ENCODE assay signal across 8 cellular contexts in genomic region chr5:112160652-112161391, GRCh38.
A peak's percentile ranks its signal among the peaks of the same experiment; 100 is the strongest.
DNase-seq lines count a peak whose midpoint lies in the region; TF ChIP-seq lines count a peak whose summit lies in the region.

No MANE protein-coding gene starts in this region.

- H3K79me2 ChIP-seq in H9 (ENCODE audit: insufficient read depth, low read length): peaks cover 8% of the 10 kb centered on the region; the same call in 1 of the 2 replicates
- H3K79me2 ChIP-seq in Loucy (ENCODE audit: insufficient read depth, low read length): peaks cover 32% of the 10 kb centered on the region

- peak overlapping the region; percentile 85 to 98 (median 96); a peak in 6 of 7 replicates for H3K27ac Mint-ChIP-seq in H9

- H4K5ac ChIP-seq in H9 (ENCODE audit: insufficient read length, low read depth, low read length): peak overlapping the region; percentile 45

- H4K20me1 ChIP-seq in H9 (ENCODE audit: control insufficient read depth, insufficient read depth, insufficient read length): no peaks in the 10 kb centered on the region
- peaks cover 34% of the 10 kb centered on the region for H4K20me1 ChIP-seq in Loucy (ENCODE audit: insufficient read depth, low read length, poor library complexity, severe bottlenecking)

- H4K91ac ChIP-seq in H9 (ENCODE audit: insufficient read length, low read depth, low read length): no peak overlapping the region

- no peak overlapping the region for H3K23ac ChIP-seq in H9 (ENCODE audit: insufficient read length, low read depth, low read length)

- no peaks in the 10 kb centered on the region for H3K79me1 ChIP-seq in H9 (ENCODE audit: insufficient read depth, low read depth, low read length, poor library complexity, severe bottlenecking)

- H2AK5ac ChIP-seq in H9 (ENCODE audit: insufficient read length, low read length): no peak overlapping the region

- peak overlapping the region; percentile 99 for H3K9ac ChIP-seq in H9 (ENCODE audit: extremely low read depth, insufficient read length, low read length)
- H3K9ac ChIP-seq in Loucy (ENCODE audit: low read depth, low read length, poor library complexity, severe bottlenecking): peak overlapping the region; percentile 96

- H3K36me3 ChIP-seq in Loucy (ENCODE audit: insufficient read depth, low read length) (peaks cover 24% of the 10 kb centered on the region; the same call in 1 of the 2 replicates), neuron (ENCODE audit: insufficient read depth, low read length) (peaks cover 38% of the 10 kb centered on the region)

- H3K23me2 ChIP-seq in H9 (ENCODE audit: insufficient read length, low read depth, low read length, poor library complexity, severe bottlenecking): no peaks in the 10 kb centered on the region

- no peak overlapping the region for H3K56ac ChIP-seq in H9 (ENCODE audit: insufficient read length, low read depth, low read length)

- H2BK5ac ChIP-seq in H9 (ENCODE audit: insufficient read length, low read length): no peak overlapping the region

- H3K9me2 ChIP-seq in Loucy (replicated peaks; ENCODE audit: low read depth, low read length): no peaks in the 10 kb centered on the region

- H3K4me3 ChIP-seq in Loucy (ENCODE audit: low read length, poor library complexity, severe bottlenecking) (peak overlapping the region; percentile 98), fibroblast of villous mesenchyme (ENCODE audit: low read depth, low read length) (peak overlapping the region; percentile 86), neuron (ENCODE audit: low read length) (peak overlapping the region; percentile 81)

- H3K9me3 Mint-ChIP-seq in H9: peaks cover 0 to 2% of the 10 kb centered on the region in 2 experiments; a peak in 1 of 5 replicates

- no peak overlapping the region for H2BK120ac ChIP-seq in H9 (ENCODE audit: low read depth, low read length, poor library complexity, severe bottlenecking)

- H3K9me3 ChIP-seq in H9 (ENCODE audit: control insufficient read depth, low read depth, low read length): no peaks in the 10 kb centered on the region
- H3K9me3 ChIP-seq in Loucy (ENCODE audit: insufficient read depth, low read depth, low read length): no peaks in the 10 kb centered on the region
- no peaks in the 10 kb centered on the region for H3K9me3 ChIP-seq in neuron (ENCODE audit: low read length)

- peaks cover 1% of the 10 kb centered on the region; the same call in 1 of the 2 replicates for H3K27me3 Mint-ChIP-seq in H9 (ENCODE audit: low read depth)

- no peak overlapping the region for H2BK15ac ChIP-seq in H9 (ENCODE audit: low read depth, low read length)

- H3K18ac ChIP-seq in H9 (ENCODE audit: insufficient read length, low read depth, low read length): peak overlapping the region; percentile 83

- H2BK12ac ChIP-seq in H9 (ENCODE audit: insufficient read length, low read depth, low read length): no peak overlapping the region

- DNase-seq in GM03348 (ENCODE audit: low spot score) (peak; percentile 94), H9 (peak; percentile 91), SHP77 (lab: John Stamatoyannopoulos, UW) (peak; percentile 51 to 62), activated gamma-delta T cell (lab: John Stamatoyannopoulos, UW) (peak; percentile 73), fibroblast of villous mesenchyme (ENCODE audit: low read depth) (peak; percentile 91), stromal cell of bone marrow (ENCODE audit: low read depth) (peak; percentile 81)

- H3K27ac ChIP-seq in H9 (ENCODE audit: insufficient read length, low read depth, low read length): peak overlapping the region; percentile 28

- peaks cover 24 to 39% (median 38%) of the 10 kb centered on the region in 3 experiments; a peak in 6 of 7 replicates for H3K36me3 Mint-ChIP-seq in H9 (ENCODE audit: insufficient read depth in 1 of 3, low read depth in 3 of 3)

- no CpG with 5 or more reads among the region's 55 CpGs for WGBS in H9 (ENCODE audit: extremely low coverage, insufficient read length, low lambda C conversion rate)

- H3K4me1 ChIP-seq in H9 (ENCODE audit: insufficient read depth, low read length) (peaks cover 6% of the 10 kb centered on the region; the same call in 1 of the 2 replicates), Loucy (ENCODE audit: insufficient read depth, low read length, poor library complexity, severe bottlenecking) (peaks cover 18% of the 10 kb centered on the region), neuron (ENCODE audit: insufficient read depth, low read length) (peaks cover 18% of the 10 kb centered on the region)

- no peak overlapping the region; the same call in 1 of the 2 replicates for H3K4ac ChIP-seq in H9 (ENCODE audit: low read depth, low read length)

- H4K8ac ChIP-seq in H9 (replicated peaks; ENCODE audit: insufficient read length, low read depth, low read length): no peak overlapping the region

- H3K27me3 ChIP-seq in H9 (ENCODE audit: insufficient read depth, low read length) (no peaks in the 10 kb centered on the region), Loucy (ENCODE audit: insufficient read depth, low read length, poor library complexity, severe bottlenecking) (peaks cover 5% of the 10 kb centered on the region), neuron (ENCODE audit: insufficient read depth, low read length) (no peaks in the 10 kb centered on the region)

- H3K4me3 Mint-ChIP-seq in H9: peak overlapping the region; percentile 91 to 96

- peak overlapping the region; percentile 92 for H3K14ac ChIP-seq in H9 (ENCODE audit: insufficient read depth, low read length)

- no peak overlapping the region for H3T11ph ChIP-seq in H9 (ENCODE audit: low read length)

- H2AFZ ChIP-seq in H9 (ENCODE audit: low read length) (no peak overlapping the region), Loucy (ENCODE audit: low read length) (peak overlapping the region; percentile 76; the same call in 1 of the 2 replicates), neuron (ENCODE audit: low read depth, low read length) (peak overlapping the region; percentile 4)

- H3F3A ChIP-seq in Loucy (ENCODE audit: low read depth): no peaks in the 10 kb centered on the region

- TF ChIP-seq CTCF in H9 (conservative IDR thresholded peaks at IDR 0.05) (peak; percentile 98), Loucy (conservative IDR thresholded peaks at IDR 0.05; ENCODE audit: low read length) (peak; percentile 70), fibroblast of villous mesenchyme (IDR thresholded peaks at IDR 0.05; ENCODE audit: insufficient read depth, low read depth, low read length) (peak; percentile 99)

- no peak overlapping the region for H2BK20ac ChIP-seq in H9 (ENCODE audit: low read depth, low read length, poor library complexity, severe bottlenecking)

- peak overlapping the region; percentile 95 for H3K4me2 ChIP-seq in H9 (ENCODE audit: insufficient read depth, insufficient read length, low read length)
- H3K4me2 ChIP-seq in Loucy (ENCODE audit: low read depth, low read length, poor library complexity, severe bottlenecking): peak overlapping the region; percentile 90

- H3K4me1 Mint-ChIP-seq in H9: peaks cover 37 to 43% of the 10 kb centered on the region in 2 experiments

Comparison
In these comparisons a context has a peak if more than half of its experiments do, and no peak if none do; other contexts are left out.
1. Peak in every context shown above with its lines: DNase-seq, H3K4me3 ChIP-seq and H3K27ac ChIP-seq.